In the genomic region with DNA sequence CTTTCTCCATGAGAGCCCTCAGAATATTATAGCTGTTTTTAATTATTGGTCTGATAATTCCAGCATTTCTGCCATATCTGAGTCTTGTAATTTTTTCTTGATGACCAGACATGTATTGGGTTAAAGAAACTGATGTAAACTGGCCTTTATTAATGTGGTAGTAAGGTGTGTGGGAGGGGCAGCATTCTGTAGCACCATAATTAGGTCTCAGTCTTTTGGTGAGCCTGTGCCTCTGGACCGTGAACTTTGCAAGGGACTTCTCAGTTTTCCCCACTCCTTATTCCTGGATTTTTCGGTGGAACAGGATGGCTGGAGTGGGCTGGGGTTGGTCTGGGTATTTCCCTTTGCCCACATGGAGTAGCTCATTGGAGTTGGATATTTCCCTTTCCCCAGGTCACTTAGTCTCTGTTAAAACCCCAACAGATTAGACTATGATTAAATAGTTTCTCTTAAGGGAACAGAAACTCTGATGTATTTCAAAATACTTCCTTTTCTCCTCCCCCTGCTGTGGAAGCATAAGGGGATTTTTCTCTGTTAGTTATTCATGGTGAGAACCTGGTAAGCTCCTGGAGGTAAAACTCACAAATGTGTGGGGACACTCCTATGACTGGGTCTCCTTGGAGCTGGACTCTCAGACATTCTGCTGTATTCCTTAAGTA, we compare ENCODE assay signal across 10 cellular contexts. TPM values are rescaled to one million over a fixed set of nuclear protein-coding genes. Genes with fewer than 3 reads are reported as not detected.
DNase-seq lines count a peak whose midpoint lies in the region; ATAC-seq and TF ChIP-seq lines count a peak whose summit lies in the region.
"Had no signal": no experiment of that assay in that cellular context is flagged by ENCODE, and none has a peak within 500 bp of the region (broad histone marks: within the 10 kb centered on the region; RNA-seq: fewer than 3 reads in every experiment).

No MANE protein-coding gene starts in this region.

- no peaks in the 10 kb centered on the region for H3K27me3 ChIP-seq in kidney epithelial cell (ENCODE audit: control insufficient read depth, insufficient read depth, low read length)

- no peaks in the 10 kb centered on the region for H3K9me3 Mint-ChIP-seq in activated T-helper 2 cell treated with anti-CD3 and anti-CD28 coated beads, Interferon-gamma antibody, Interleukin-2, Interleukin-4, amounts not matched to agents 10 μg/mL and 5 μg/mL and 100 μg/mL, durations not matched to agents 14 hours and 24 hours and 36 hours
- H3K9me3 Mint-ChIP-seq: activated CD4-positive, alpha-beta T cell treated with anti-CD3 and anti-CD28 coated beads, Interleukin-2, amount 10 ng/mL, durations not matched to agents 24 days and 14 days had no signal

- H3K4me1 Mint-ChIP-seq in activated T-helper 2 cell treated with anti-CD3 and anti-CD28 coated beads, Interferon-gamma antibody, Interleukin-2, Interleukin-4, amounts not matched to agents 10 μg/mL and 5 μg/mL and 100 μg/mL, durations not matched to agents 14 hours and 24 hours and 36 hours (ENCODE audit: low read depth): peaks cover 5% of the 10 kb centered on the region

- no peak for TF ChIP-seq CTCF in kidney epithelial cell (IDR thresholded peaks at IDR 0.05; ENCODE audit: insufficient read depth, low read length, poor library complexity, severe bottlenecking)

- no peak overlapping the region for H3K4me3 Mint-ChIP-seq in activated T-helper 2 cell treated with anti-CD3 and anti-CD28 coated beads, Interferon-gamma antibody, Interleukin-2, Interleukin-4, amounts not matched to agents 10 μg/mL and 5 μg/mL and 100 μg/mL, durations not matched to agents 14 hours and 24 hours and 36 hours (ENCODE audit: low read depth)
- H3K4me3 Mint-ChIP-seq: activated CD4-positive, alpha-beta T cell treated with anti-CD3 and anti-CD28 coated beads, Interleukin-2, amount 10 ng/mL, durations not matched to agents 24 days and 14 days; endodermal cell had no signal

- H3K36me3 ChIP-seq in kidney epithelial cell (ENCODE audit: control insufficient read depth, insufficient read depth, low read length): no peaks in the 10 kb centered on the region

- peak; percentile 86 for ATAC-seq in GM18517 (IDR thresholded peaks at IDR 0.05; ENCODE audit: unreplicated experiment)
- ATAC-seq in GM21786 (IDR thresholded peaks at IDR 0.05; ENCODE audit: unreplicated experiment): peak; percentile 90
- ATAC-seq in HG03521 (IDR thresholded peaks at IDR 0.05; ENCODE audit: unreplicated experiment): peak; percentile 58

- H3K36me3 Mint-ChIP-seq in activated T-helper 2 cell treated with anti-CD3 and anti-CD28 coated beads, Interferon-gamma antibody, Interleukin-2, Interleukin-4, amounts not matched to agents 10 μg/mL and 5 μg/mL and 100 μg/mL, durations not matched to agents 14 hours and 24 hours and 36 hours (ENCODE audit: low read depth): no peaks in the 10 kb centered on the region

- DNase-seq in kidney epithelial cell (ENCODE audit: low read depth) (peak; percentile 19), D341Med (ENCODE audit: low spot score) (no peak), NCI-H1930 (lab: John Stamatoyannopoulos, UW) (no peak)
- DNase-seq in activated T-helper 2 cell treated with anti-CD3 and anti-CD28 coated beads, Interferon-gamma antibody, Interleukin-2, Interleukin-4, amounts not matched to agents 10 μg/mL and 5 μg/mL and 100 μg/mL, durations not matched to agents 14 hours and 24 hours and 36 hours (ENCODE audit: low spot score): no peak
- no peak for DNase-seq in stimulated activated CD4-positive, alpha-beta T cell treated with anti-CD3 and anti-CD28 coated beads, Interleukin-4, amount 100 ng/mL, for 24 hours
- DNase-seq: activated CD4-positive, alpha-beta T cell treated with anti-CD3 and anti-CD28 coated beads, Interleukin-2, amount 10 ng/mL, durations not matched to agents 24 days and 14 days; endodermal cell had no signal

- H3K27ac Mint-ChIP-seq in activated T-helper 2 cell treated with anti-CD3 and anti-CD28 coated beads, Interferon-gamma antibody, Interleukin-2, Interleukin-4, amounts not matched to agents 10 μg/mL and 5 μg/mL and 100 μg/mL, durations not matched to agents 14 hours and 24 hours and 36 hours: no peak overlapping the region
- H3K27ac Mint-ChIP-seq: activated CD4-positive, alpha-beta T cell treated with anti-CD3 and anti-CD28 coated beads, Interleukin-2, amount 10 ng/mL, durations not matched to agents 24 days and 14 days; endodermal cell had no signal

- H3K4me3 ChIP-seq in kidney epithelial cell (ENCODE audit: low read depth, low read length): no peak overlapping the region

- intact Hi-C loops in activated T-helper 2 cell treated with anti-CD3 and anti-CD28 coated beads, Interferon-gamma antibody, Interleukin-2, Interleukin-4, amounts not matched to agents 10 μg/mL and 5 μg/mL and 100 μg/mL, durations not matched to agents 14 hours and 24 hours and 36 hours (cut with micrococcal nuclease): no loop called here

- H3K27me3 Mint-ChIP-seq in activated T-helper 2 cell treated with anti-CD3 and anti-CD28 coated beads, Interferon-gamma antibody, Interleukin-2, Interleukin-4, amounts not matched to agents 10 μg/mL and 5 μg/mL and 100 μg/mL, durations not matched to agents 14 hours and 24 hours and 36 hours (ENCODE audit: low read depth): no peaks in the 10 kb centered on the region
- H3K27me3 Mint-ChIP-seq: activated CD4-positive, alpha-beta T cell treated with anti-CD3 and anti-CD28 coated beads, Interleukin-2, amount 10 ng/mL, durations not matched to agents 24 days and 14 days had no signal

RNA-seq across cellular contexts. Expression of a gene that starts 52.4 kb away (rescaled TPM):
- total RNA-seq in kidney epithelial cell: 3.3 and 4.9 TPM in 2 replicates
- total RNA-seq in activated T-helper 2 cell treated with anti-CD3 and anti-CD28 coated beads, Interferon-gamma antibody, Interleukin-2, Interleukin-4, amounts not matched to agents 10 μg/mL and 5 μg/mL and 100 μg/mL, durations not matched to agents 14 hours and 24 hours and 36 hours: 3.2 and 3.7 TPM in 2 replicates

RNA-seq across cellular contexts. Expression of a gene that starts 57.7 kb away (rescaled TPM):
- total RNA-seq in kidney epithelial cell: 16.9 and 39.7 TPM in 2 replicates
- total RNA-seq in activated T-helper 2 cell treated with anti-CD3 and anti-CD28 coated beads, Interferon-gamma antibody, Interleukin-2, Interleukin-4, amounts not matched to agents 10 μg/mL and 5 μg/mL and 100 μg/mL, durations not matched to agents 14 hours and 24 hours and 36 hours: 10.3 and 11.3 TPM in 2 replicates
